Comparison of ENCODE assay signal across 1 cellular context in genomic region chr1:151825204-151825603, GRCh38.
TF ChIP-seq lines count a peak whose summit lies in the region.

No MANE protein-coding gene starts in this region.

TF ChIP-seq in liver, 16 proteins besides CTCF, POLR2A, EP300 and RAD21:
- TF ChIP-seq ATF3 (IDR thresholded peaks at IDR 0.05) (no peak), HNF4A (conservative IDR thresholded peaks at IDR 0.05) (no peak), RXRA (IDR thresholded peaks at IDR 0.05) (peak; percentile 20 to 58)
